8 cellular contexts compared by ENCODE assay signal in genomic region chr2:241036397-241036963, GRCh38. TPM values are rescaled to one million over a fixed set of nuclear protein-coding genes. Genes with fewer than 3 reads are reported as not detected.
DNase-seq lines count a peak whose midpoint lies in the region; ATAC-seq, FAIRE-seq and TF ChIP-seq lines count a peak whose summit lies in the region.

No MANE protein-coding gene starts in this region.

- TF ChIP-seq CTCF in PC-3 (conservative IDR thresholded peaks at IDR 0.05; ENCODE audit: low read depth, low read length) (no peak), progenitor cell of endocrine pancreas (IDR thresholded peaks at IDR 0.05; ENCODE audit: unreplicated experiment) (no peak)

- no peaks in the 10 kb centered on the region for H3K27me3 ChIP-seq in PC-3 (ENCODE audit: low read length)

- H3K9me2 ChIP-seq in PC-3 (replicated peaks; ENCODE audit: low read length) = no peaks in the 10 kb centered on the region

- H3K27me3 Mint-ChIP-seq in activated naive CD8-positive, alpha-beta T cell treated with anti-CD3 and anti-CD28 coated beads, Interleukin-2, amount 50 U/mL, for 24 hours = no peaks in the 10 kb centered on the region
- H3K27me3 Mint-ChIP-seq in progenitor cell of endocrine pancreas = peaks cover 44% of the 10 kb centered on the region

- H3K4me1 ChIP-seq in PC-3 (ENCODE audit: insufficient read depth, low read length) = peaks cover 9% of the 10 kb centered on the region; the same call in 1 of the 2 replicates

- H4K20me1 ChIP-seq in PC-3 (ENCODE audit: low read length) = no peaks in the 10 kb centered on the region

- TF ChIP-seq POLR2A in GM12892 (IDR thresholded peaks at IDR 0.05; ENCODE audit: low read depth, low read length) = no peak

- peak overlapping the region; percentile 52 for H3K4me3 Mint-ChIP-seq in activated naive CD8-positive, alpha-beta T cell treated with anti-CD3 and anti-CD28 coated beads, Interleukin-2, amount 50 U/mL, for 24 hours
- no peak overlapping the region for H3K4me3 Mint-ChIP-seq in progenitor cell of endocrine pancreas (ENCODE audit: low read depth)

- H3K4me2 ChIP-seq in PC-3 (ENCODE audit: low read length) = peak overlapping the region; percentile 86

- H3K27ac Mint-ChIP-seq in activated naive CD8-positive, alpha-beta T cell treated with anti-CD3 and anti-CD28 coated beads, Interleukin-2, amount 50 U/mL, for 24 hours = no peak overlapping the region
- no peak overlapping the region for H3K27ac Mint-ChIP-seq in progenitor cell of endocrine pancreas

- H3K4me3 ChIP-seq in PC-3 (ENCODE audit: low read length) = peak overlapping the region; percentile 56

- intact Hi-C loops in PC-3 (cut with micrococcal nuclease) = no loop called here
- intact Hi-C loops in left colon (cut with DNase I, micrococcal nuclease) = no loop called here

- peaks cover 21% of the 10 kb centered on the region for H3K4me1 Mint-ChIP-seq in activated naive CD8-positive, alpha-beta T cell treated with anti-CD3 and anti-CD28 coated beads, Interleukin-2, amount 50 U/mL, for 24 hours
- no peaks in the 10 kb centered on the region for H3K4me1 Mint-ChIP-seq in progenitor cell of endocrine pancreas (ENCODE audit: low read depth)

- POLR2A ChIA-PET in PC-3 (lab: Charles Lee; ENCODE audit: unreplicated experiment) = no interaction called here

- H3K9me3 Mint-ChIP-seq in activated naive CD8-positive, alpha-beta T cell treated with anti-CD3 and anti-CD28 coated beads, Interleukin-2, amount 50 U/mL, for 24 hours = no peaks in the 10 kb centered on the region
- H3K9me3 Mint-ChIP-seq in progenitor cell of endocrine pancreas (ENCODE audit: low read depth) = no peaks in the 10 kb centered on the region

- no peaks in the 10 kb centered on the region for H3K36me3 Mint-ChIP-seq in activated naive CD8-positive, alpha-beta T cell treated with anti-CD3 and anti-CD28 coated beads, Interleukin-2, amount 50 U/mL, for 24 hours (ENCODE audit: low read depth)
- H3K36me3 Mint-ChIP-seq in progenitor cell of endocrine pancreas (ENCODE audit: insufficient read depth) = no peaks in the 10 kb centered on the region

- no peaks in the 10 kb centered on the region for H3K79me2 ChIP-seq in PC-3 (ENCODE audit: low read length)

- FAIRE-seq in GM12892 (lab: Jason Lieb, UNC) = peak; percentile 90

- H3K9ac ChIP-seq in PC-3 (ENCODE audit: low read length) = no peak overlapping the region

- no peaks in the 10 kb centered on the region for H3K36me3 ChIP-seq in PC-3 (ENCODE audit: low read depth, low read length)

- H2AFZ ChIP-seq in PC-3 (ENCODE audit: low read length) = peak overlapping the region; percentile 55; the same call in 1 of the 2 replicates

- H3F3A ChIP-seq in PC-3 (ENCODE audit: low read length, unreplicated experiment) = no peaks in the 10 kb centered on the region

- ATAC-seq in HG02623 (IDR thresholded peaks at IDR 0.05; ENCODE audit: unreplicated experiment) (peak; percentile 70), PC-3 (peak; percentile 76), left colon (peak; percentile 67)
- peak; percentile 83 for ATAC-seq in activated naive CD8-positive, alpha-beta T cell treated with anti-CD3 and anti-CD28 coated beads, Interleukin-2, amount 50 U/mL, for 24 hours

- no peak overlapping the region for H3K27ac ChIP-seq in PC-3 (ENCODE audit: low read length)

- no TSS peak for BruUV-seq in PC-3 (replicated peaks; lab: Mats Ljungman, UMichigan)

- CTCF ChIA-PET in PC-3 (lab: Charles Lee) = no interaction called here

- DNase-seq in GM12892 (ENCODE audit: insufficient read length) = peak; percentile 85
- peak; percentile 14 for DNase-seq in PC-3
- peak; percentile 67 for DNase-seq in activated naive CD8-positive, alpha-beta T cell treated with anti-CD3 and anti-CD28 coated beads, Interleukin-2, amount 50 U/mL, for 24 hours
- peak in 1 of 2 donors; percentile 48 for DNase-seq in left colon
- peak; percentile 33 to 35 for DNase-seq in stimulated activated CD8-positive, alpha-beta memory T cell treated with anti-CD3 and anti-CD28 coated beads, Interleukin-7, amount 100 ng/mL, for 48 hours (ENCODE audit: extremely low read depth in 1 of 2, low read depth in 1 of 2)
- DNase-seq in putamen (ENCODE audit: low spot score) = no peak
- DNase-seq in progenitor cell of endocrine pancreas (ENCODE audit: low spot score, unreplicated experiment) = no peak

- H3K9me3 ChIP-seq in PC-3 (ENCODE audit: low read length) = no peaks in the 10 kb centered on the region

RNA-seq across cellular contexts. Expression of gene SNED1, which starts 38.1 kb away (rescaled TPM):
- polyA plus RNA-seq in GM12892 (2012; ENCODE audit: missing spikeins) = 3.2 TPM
- total RNA-seq in PC-3 (2014; rRNA removed) = 0.40 and 0.66 TPM in 2 replicates
- total RNA-seq in left colon = 10 to 100 TPM in 1 of 2 donors, 1 to 10 TPM in 1; 9.4 to 10.1 TPM
- total RNA-seq in progenitor cell of endocrine pancreas = 2.2 and 2.5 TPM in 2 replicates

Comparison
In these comparisons a context has a peak if more than half of its experiments do, and no peak if none do; other contexts are left out.
1. DNase-seq: peak in GM12892 (single experiment), PC-3 (single experiment), activated naive CD8-positive, alpha-beta T cell treated with anti-CD3 and anti-CD28 coated beads, Interleukin-2, amount 50 U/mL, for 24 hours (single experiment) and stimulated activated CD8-positive, alpha-beta memory T cell treated with anti-CD3 and anti-CD28 coated beads, Interleukin-7, amount 100 ng/mL, for 48 hours (2 of 2); none in putamen (single experiment) and progenitor cell of endocrine pancreas (single experiment).
2. Peak in every context shown above with its lines, with median percentiles within 50 percentile points of each other: ATAC-seq.